In genomic region chr1:53266038-53266437, GRCh38 we compare ENCODE assay signal across 1 cellular context.
A peak's percentile ranks its signal among the peaks of the same experiment; 100 is the strongest.
TF ChIP-seq lines count a peak whose summit lies in the region.

No MANE protein-coding gene starts in this region.

TF ChIP-seq in K562, 482 proteins besides CTCF, POLR2A, EP300 and RAD21:
- no peak for TF ChIP-seq USF2 (CRISPR knock-in tag; IDR thresholded peaks at IDR 0.05)
- TF ChIP-seq EHMT2 (IDR thresholded peaks at IDR 0.05), result no peak
- no peak for TF ChIP-seq CUX1 (CRISPR knock-in tag; IDR thresholded peaks at IDR 0.05)
- no peak for TF ChIP-seq ZNF695 (CRISPR knock-in tag; IDR thresholded peaks at IDR 0.05)
- 0 out of 2 replicates have a peak, but pooled peaks have one; percentile 21 for TF ChIP-seq SMC3 (conservative IDR thresholded peaks at IDR 0.05; ENCODE audit: insufficient read depth, low read depth, low read length)
- no peak for TF ChIP-seq DDX20 (tag; IDR thresholded peaks at IDR 0.05; ENCODE audit: low read depth)
- no peak for TF ChIP-seq HNRNPL (IDR thresholded peaks at IDR 0.05; ENCODE audit: low read depth, low read length)
- TF ChIP-seq TBP (optimal IDR thresholded peaks at IDR 0.05; ENCODE audit: low read depth, low read length), result no peak
